Comparison of ENCODE assay signal across 8 cellular contexts in genomic region chr3:185175370-185175987, GRCh38. TPM values are rescaled to one million over a fixed set of nuclear protein-coding genes. Genes with fewer than 3 reads are reported as not detected.
DNase-seq lines count a peak whose midpoint lies in the region; ATAC-seq and TF ChIP-seq lines count a peak whose summit lies in the region.

No MANE protein-coding gene starts in this region.

- peaks cover 30% of the 10 kb centered on the region for H3K4me1 Mint-ChIP-seq in dendritic cell treated with granulocyte-macrophage colony-stimulating factor and Interleukin-4, amounts not matched to agents 40 ng/mL and 50 ng/mL, for 4 days (ENCODE audit: low read depth)
- no peaks in the 10 kb centered on the region for H3K4me1 Mint-ChIP-seq in activated CD8-positive, alpha-beta T cell treated with anti-CD3 and anti-CD28 coated beads, Interleukin-2, amount 10 ng/mL, durations not matched to agents 7 days and 5 days (ENCODE audit: low read depth)

- H3K27ac Mint-ChIP-seq in dendritic cell treated with granulocyte-macrophage colony-stimulating factor and Interleukin-4, amounts not matched to agents 40 ng/mL and 50 ng/mL, for 4 days: peak overlapping the region; percentile 82
- H3K27ac Mint-ChIP-seq in activated CD8-positive, alpha-beta T cell treated with anti-CD3 and anti-CD28 coated beads, Interleukin-2, amount 10 ng/mL, durations not matched to agents 7 days and 5 days: no peak overlapping the region

- intact Hi-C loops in dendritic cell treated with granulocyte-macrophage colony-stimulating factor and Interleukin-4, amounts not matched to agents 40 ng/mL and 50 ng/mL, for 4 days (cut with micrococcal nuclease): loop anchor here (10.0 kb wide), 1 partner anchor 301 kb away; no protein-coding TSS in a partner anchor
- intact Hi-C loops in mucosa of descending colon (cut with DNase I, micrococcal nuclease): loop anchor here in 1 of 2 donors (10.0 kb wide), 1 partner anchor 111 kb away; no protein-coding TSS in a partner anchor

- DNase-seq in DMS153 treated with DMSO at 0.1 percent for 48 hours (lab: John Stamatoyannopoulos, UW; ENCODE audit: unreplicated experiment): peak; percentile 84
- DNase-seq in NCI-H2107 (lab: John Stamatoyannopoulos, UW): peak; percentile 57
- DNase-seq in mucosa of descending colon: peak; percentile 81 to 83 (median 82)
- no peak for DNase-seq in mesenteric fat pad (ENCODE audit: low spot score)
- no peak for DNase-seq in activated CD8-positive, alpha-beta T cell treated with anti-CD3 and anti-CD28 coated beads, Interleukin-2, amount 10 ng/mL, durations not matched to agents 7 days and 5 days

- H3K4me3 ChIP-seq in mucosa of descending colon: no peak overlapping the region

- no peak for TF ChIP-seq CTCF in mucosa of descending colon (IDR thresholded peaks at IDR 0.05)

- no peaks in the 10 kb centered on the region for H3K9me3 Mint-ChIP-seq in dendritic cell treated with granulocyte-macrophage colony-stimulating factor and Interleukin-4, amounts not matched to agents 40 ng/mL and 50 ng/mL, for 4 days
- H3K9me3 Mint-ChIP-seq in activated CD8-positive, alpha-beta T cell treated with anti-CD3 and anti-CD28 coated beads, Interleukin-2, amount 10 ng/mL, durations not matched to agents 7 days and 5 days (ENCODE audit: insufficient read depth): no peaks in the 10 kb centered on the region

- POLR2A ChIA-PET in activated CD8-positive, alpha-beta T cell treated with anti-CD3 and anti-CD28 coated beads, Interleukin-2, amount 10 ng/mL, durations not matched to agents 7 days and 5 days (lab: Charles Lee): no interaction called here

- peaks cover 7% of the 10 kb centered on the region for H3K4me1 ChIP-seq in mucosa of descending colon (ENCODE audit: low read depth)

- CTCF ChIA-PET in activated CD8-positive, alpha-beta T cell treated with anti-CD3 and anti-CD28 coated beads, Interleukin-2, amount 10 ng/mL, durations not matched to agents 7 days and 5 days (lab: Charles Lee): interaction anchor here (0.7 to 1.6 kb wide), 7 partner anchors 10 to 291 kb away, joined by 3 to 7 read pairs (median 4); partner anchors contain the start of gene C3orf70

- no peaks in the 10 kb centered on the region for H3K36me3 ChIP-seq in mucosa of descending colon (ENCODE audit: low read depth)

- ATAC-seq in GM21717 (IDR thresholded peaks at IDR 0.05; ENCODE audit: unreplicated experiment) (peak; percentile 62), mucosa of descending colon (peak; percentile 97), HG03520 (IDR thresholded peaks at IDR 0.05; ENCODE audit: unreplicated experiment) (no peak)
- no peak for ATAC-seq in activated CD8-positive, alpha-beta T cell treated with anti-CD3 and anti-CD28 coated beads, Interleukin-2, amount 10 ng/mL, durations not matched to agents 7 days and 5 days

- no peaks in the 10 kb centered on the region for H3K36me3 Mint-ChIP-seq in dendritic cell treated with granulocyte-macrophage colony-stimulating factor and Interleukin-4, amounts not matched to agents 40 ng/mL and 50 ng/mL, for 4 days (ENCODE audit: low read depth)
- no peaks in the 10 kb centered on the region for H3K36me3 Mint-ChIP-seq in activated CD8-positive, alpha-beta T cell treated with anti-CD3 and anti-CD28 coated beads, Interleukin-2, amount 10 ng/mL, durations not matched to agents 7 days and 5 days (ENCODE audit: low read depth)

- no peaks in the 10 kb centered on the region for H3K27me3 Mint-ChIP-seq in dendritic cell treated with granulocyte-macrophage colony-stimulating factor and Interleukin-4, amounts not matched to agents 40 ng/mL and 50 ng/mL, for 4 days
- H3K27me3 Mint-ChIP-seq in activated CD8-positive, alpha-beta T cell treated with anti-CD3 and anti-CD28 coated beads, Interleukin-2, amount 10 ng/mL, durations not matched to agents 7 days and 5 days (ENCODE audit: low read depth): peaks cover 6% of the 10 kb centered on the region

- H3K9me3 ChIP-seq in mucosa of descending colon: no peaks in the 10 kb centered on the region

- H3K4me3 Mint-ChIP-seq in dendritic cell treated with granulocyte-macrophage colony-stimulating factor and Interleukin-4, amounts not matched to agents 40 ng/mL and 50 ng/mL, for 4 days: peak overlapping the region; percentile 13
- H3K4me3 Mint-ChIP-seq in activated CD8-positive, alpha-beta T cell treated with anti-CD3 and anti-CD28 coated beads, Interleukin-2, amount 10 ng/mL, durations not matched to agents 7 days and 5 days: no peak overlapping the region

RNA-seq across cellular contexts. Expression of gene C3orf70, which starts 22.6 kb away (rescaled TPM):
- total RNA-seq in mucosa of descending colon (10 to 100 TPM; 15.1 to 32.7 (median 16.9) TPM), mesenteric fat pad (2.9 TPM)
- total RNA-seq in activated CD8-positive, alpha-beta T cell treated with anti-CD3 and anti-CD28 coated beads, Interleukin-2, amount 10 ng/mL, durations not matched to agents 7 days and 5 days: under 1 TPM in 1 of 2 experiments, not detected in 1; 0.13 TPM

Comparison
In these comparisons a context has a peak if more than half of its experiments do, and no peak if none do; other contexts are left out.
1. DNase-seq: peak in DMS153 treated with DMSO at 0.1 percent for 48 hours (single experiment), NCI-H2107 (single experiment) and mucosa of descending colon (3 of 3); none in mesenteric fat pad (single experiment) and activated CD8-positive, alpha-beta T cell treated with anti-CD3 and anti-CD28 coated beads, Interleukin-2, amount 10 ng/mL, durations not matched to agents 7 days and 5 days (single experiment).
2. ATAC-seq: peak in GM21717 (single experiment) and mucosa of descending colon (single experiment); none in HG03520 (single experiment) and activated CD8-positive, alpha-beta T cell treated with anti-CD3 and anti-CD28 coated beads, Interleukin-2, amount 10 ng/mL, durations not matched to agents 7 days and 5 days (single experiment).